Comparison of ENCODE assay signal across 31 cellular contexts in genomic region chr1:236287356-236287755, GRCh38. TPM values are rescaled to one million over a fixed set of nuclear protein-coding genes. Genes with fewer than 3 reads are reported as not detected.
"Had no signal": no experiment of that assay in that cellular context is flagged by ENCODE, and none has a peak within 500 bp of the region (broad histone marks: within the 10 kb centered on the region; RNA-seq: fewer than 3 reads in every experiment).

No MANE protein-coding gene starts in this region.

- H3K27me3 Mint-ChIP-seq: activated naive CD8-positive, alpha-beta T cell had no signal

- DNase-seq: activated B cell treated with CpG ODN at 0.5 μM for 24 hours; activated CD4-positive, alpha-beta memory T cell treated with anti-CD3 and anti-CD28 coated beads for 36 hours; activated CD4-positive, alpha-beta T cell treated with anti-CD3 and anti-CD28 coated beads for 4 hours; activated CD4-positive, alpha-beta T cell treated with anti-CD3 and anti-CD28 coated beads, Interleukin-2, amount 50 U/mL, for 1 hour; activated CD4-positive, CD25-positive, alpha-beta regulatory T cell treated with anti-CD3 and anti-CD28 coated beads, Interleukin-2, amount 50 U/mL, for 72 hours; activated CD8-positive, alpha-beta memory T cell treated with anti-CD3 and anti-CD28 coated beads for 24 hours; activated CD8-positive, alpha-beta memory T cell treated with anti-CD3 and anti-CD28 coated beads, Interleukin-2, amount 10 ng/mL, durations not matched to agents 7 days and 5 days; activated CD8-positive, alpha-beta memory T cell treated with anti-CD3 and anti-CD28 coated beads, Interleukin-2, amount 50 U/mL, for 48 hours; activated effector memory CD4-positive, alpha-beta T cell treated with Interleukin-2 at 50 U/mL for 16 hours; activated naive CD4-positive, alpha-beta T cell treated with anti-CD3 and anti-CD28 coated beads, Interleukin-2, amount 10 ng/mL, durations not matched to agents 7 days and 5 days; activated naive CD8-positive, alpha-beta T cell treated with anti-CD3 and anti-CD28 coated beads, Interleukin-2, amount 50 U/mL, for 24 hours; activated T-cell treated with anti-CD3 and anti-CD28 coated beads, Interleukin-2, amount 50 U/mL, for 48 hours; anterior cingulate cortex; brain microvascular endothelial cell; central memory CD4-positive, alpha-beta T cell; Kasumi-1; KG1; NCI-H1105 treated with DMSO at 0.1 percent for 48 hours; NCI-H1694; NCI-H226; NCI-H446 treated with DMSO at 0.1 percent for 48 hours; PC-9; SIG-M5 had no signal

- H3K4me3 Mint-ChIP-seq: activated B cell treated with CpG ODN at 0.5 μM for 24 hours; activated CD4-positive, alpha-beta memory T cell treated with anti-CD3 and anti-CD28 coated beads for 36 hours; activated CD8-positive, alpha-beta memory T cell treated with anti-CD3 and anti-CD28 coated beads, Interleukin-2, amount 10 ng/mL, durations not matched to agents 7 days and 5 days; activated naive CD4-positive, alpha-beta T cell treated with anti-CD3 and anti-CD28 coated beads, Interleukin-2, amount 10 ng/mL, durations not matched to agents 7 days and 5 days; activated naive CD8-positive, alpha-beta T cell; activated naive CD8-positive, alpha-beta T cell treated with anti-CD3 and anti-CD28 coated beads, Interleukin-2, amount 50 U/mL, for 24 hours; T-helper 1 cell treated with Interleukin-12 subunit alpha and Interleukin-12 subunit beta and Interleukin-4 antibody, amounts not matched to agents 30 μg/mL and 1 μg/mL, for 36 hours; T-helper 2 cell treated with Interferon-gamma antibody and Interleukin-4, amounts not matched to agents 5 μg/mL and 100 μg/mL, for 36 hours had no signal

- H3K9me3 Mint-ChIP-seq: activated B cell treated with CpG ODN at 0.5 μM for 24 hours; activated CD4-positive, alpha-beta memory T cell treated with anti-CD3 and anti-CD28 coated beads for 36 hours; activated naive CD4-positive, alpha-beta T cell treated with anti-CD3 and anti-CD28 coated beads, Interleukin-2, amount 10 ng/mL, durations not matched to agents 7 days and 5 days; activated naive CD8-positive, alpha-beta T cell treated with anti-CD3 and anti-CD28 coated beads, Interleukin-2, amount 50 U/mL, for 24 hours; T-helper 1 cell treated with Interleukin-12 subunit alpha and Interleukin-12 subunit beta and Interleukin-4 antibody, amounts not matched to agents 30 μg/mL and 1 μg/mL, for 36 hours; T-helper 2 cell treated with Interferon-gamma antibody and Interleukin-4, amounts not matched to agents 5 μg/mL and 100 μg/mL, for 36 hours had no signal

- H3K9me3 ChIP-seq: MG63 had no signal

- H3K27ac Mint-ChIP-seq: activated B cell treated with CpG ODN at 0.5 μM for 24 hours; activated CD4-positive, alpha-beta memory T cell treated with anti-CD3 and anti-CD28 coated beads for 36 hours; activated CD8-positive, alpha-beta memory T cell treated with anti-CD3 and anti-CD28 coated beads, Interleukin-2, amount 10 ng/mL, durations not matched to agents 7 days and 5 days; activated naive CD4-positive, alpha-beta T cell treated with anti-CD3 and anti-CD28 coated beads, Interleukin-2, amount 10 ng/mL, durations not matched to agents 7 days and 5 days; activated naive CD8-positive, alpha-beta T cell; activated naive CD8-positive, alpha-beta T cell treated with anti-CD3 and anti-CD28 coated beads, Interleukin-2, amount 50 U/mL, for 24 hours; T-helper 1 cell treated with Interleukin-12 subunit alpha and Interleukin-12 subunit beta and Interleukin-4 antibody, amounts not matched to agents 30 μg/mL and 1 μg/mL, for 36 hours; T-helper 2 cell treated with Interferon-gamma antibody and Interleukin-4, amounts not matched to agents 5 μg/mL and 100 μg/mL, for 36 hours had no signal

- H3K36me3 Mint-ChIP-seq: activated CD4-positive, alpha-beta memory T cell treated with anti-CD3 and anti-CD28 coated beads for 36 hours; activated naive CD4-positive, alpha-beta T cell treated with anti-CD3 and anti-CD28 coated beads, Interleukin-2, amount 10 ng/mL, durations not matched to agents 7 days and 5 days; activated naive CD8-positive, alpha-beta T cell had no signal

- ATAC-seq: activated CD8-positive, alpha-beta memory T cell treated with anti-CD3 and anti-CD28 coated beads, Interleukin-2, amount 10 ng/mL, durations not matched to agents 7 days and 5 days; activated naive CD8-positive, alpha-beta T cell treated with anti-CD3 and anti-CD28 coated beads, Interleukin-2, amount 50 U/mL, for 24 hours; Right ventricle myocardium inferior had no signal

- H2AFZ ChIP-seq: PC-9 had no signal

- FAIRE-seq: RCC 7860 had no signal

- H3K27ac ChIP-seq: brain microvascular endothelial cell, PC-9, RWPE1, VCaP had no signal

- H3K4me2 ChIP-seq: PC-9 had no signal

- H3K4me3 ChIP-seq: MG63, PC-9 had no signal

- H3K36me3 ChIP-seq: brain microvascular endothelial cell, MG63 had no signal

RNA-seq across cellular contexts. Expression of gene ERO1B, which starts 5.6 kb away (rescaled TPM):
- total RNA-seq: PC-9 had no signal
